Comparison of ENCODE assay signal across 13 cellular contexts in genomic region chr14:98906123-98906995, GRCh38.
DNase-seq lines count a peak whose midpoint lies in the region; ATAC-seq, FAIRE-seq and TF ChIP-seq lines count a peak whose summit lies in the region.
"Had no signal": no experiment of that assay in that cellular context is flagged by ENCODE, and none has a peak within 500 bp of the region (broad histone marks: within the 10 kb centered on the region; RNA-seq: fewer than 3 reads in every experiment).

No MANE protein-coding gene starts in this region.

- H3K4me1 ChIP-seq in astrocyte (ENCODE audit: insufficient read depth, low read length): peaks cover 19% of the 10 kb centered on the region

- no peaks in the 10 kb centered on the region for H3K9me3 ChIP-seq in astrocyte (ENCODE audit: insufficient read depth, low read depth, low read length)

- H3K4me1 Mint-ChIP-seq in astrocyte (ENCODE audit: low read depth, unreplicated experiment) (peaks cover 29% of the 10 kb centered on the region), type B pancreatic cell (ENCODE audit: unreplicated experiment) (peaks cover 39% of the 10 kb centered on the region)

- no peak overlapping the region for H3K27ac Mint-ChIP-seq in astrocyte (ENCODE audit: unreplicated experiment)
- peak overlapping the region; percentile 87 for H3K27ac Mint-ChIP-seq in type B pancreatic cell
- H3K27ac Mint-ChIP-seq: T-helper 1 cell treated with Interleukin-12 subunit alpha and Interleukin-12 subunit beta and Interleukin-4 antibody, amounts not matched to agents 30 μg/mL and 1 μg/mL, for 36 hours had no signal

- no peak for TF ChIP-seq CTCF in astrocyte (IDR thresholded peaks at IDR 0.05; ENCODE audit: insufficient read depth, low read depth, low read length)
- no peak for TF ChIP-seq CTCF in type B pancreatic cell (conservative IDR thresholded peaks at IDR 0.05)

- no peak for FAIRE-seq in astrocyte (lab: Jason Lieb, UNC)

- H3K4me2 ChIP-seq in astrocyte (ENCODE audit: low read length): peak overlapping the region; percentile 62

- H3K27me3 ChIP-seq in astrocyte (ENCODE audit: insufficient read depth, low read length): peaks cover 15% of the 10 kb centered on the region

- H2AFZ ChIP-seq in astrocyte (ENCODE audit: low read depth, low read length): peak overlapping the region; percentile 31

- ATAC-seq in GM21737 (IDR thresholded peaks at IDR 0.05; ENCODE audit: unreplicated experiment) (no peak), GM19035 (IDR thresholded peaks at IDR 0.05; ENCODE audit: unreplicated experiment) (no peak)

- H3K9me3 Mint-ChIP-seq in astrocyte (ENCODE audit: unreplicated experiment) (no peaks in the 10 kb centered on the region), type B pancreatic cell (no peaks in the 10 kb centered on the region)
- H3K9me3 Mint-ChIP-seq: T-helper 1 cell treated with Interleukin-12 subunit alpha and Interleukin-12 subunit beta and Interleukin-4 antibody, amounts not matched to agents 30 μg/mL and 1 μg/mL, for 36 hours had no signal

- H4K20me1 ChIP-seq in astrocyte (ENCODE audit: insufficient read depth, low read length): no peaks in the 10 kb centered on the region

- no peak overlapping the region for H3K4me3 Mint-ChIP-seq in astrocyte (ENCODE audit: unreplicated experiment)
- peak overlapping the region; percentile 65 for H3K4me3 Mint-ChIP-seq in type B pancreatic cell
- H3K4me3 Mint-ChIP-seq: T-helper 1 cell treated with Interleukin-12 subunit alpha and Interleukin-12 subunit beta and Interleukin-4 antibody, amounts not matched to agents 30 μg/mL and 1 μg/mL, for 36 hours had no signal

- H3K27me3 Mint-ChIP-seq in astrocyte (ENCODE audit: low read depth, unreplicated experiment) (peaks cover 23% of the 10 kb centered on the region), type B pancreatic cell (peaks cover 3% of the 10 kb centered on the region)

- H3K36me3 ChIP-seq in astrocyte (ENCODE audit: insufficient read depth, low read length): no peaks in the 10 kb centered on the region

- no peak overlapping the region for H3K9ac ChIP-seq in astrocyte (ENCODE audit: low read length)

- peaks cover 2% of the 10 kb centered on the region for H3K36me3 Mint-ChIP-seq in astrocyte (ENCODE audit: low read depth, unreplicated experiment)
- no peaks in the 10 kb centered on the region for H3K36me3 Mint-ChIP-seq in type B pancreatic cell

- no peak overlapping the region for H3K27ac ChIP-seq in astrocyte (ENCODE audit: low read depth, low read length)
- H3K27ac ChIP-seq: 22Rv1 had no signal

- DNase-seq in DMS153 treated with DMSO at 0.1 percent for 48 hours (lab: John Stamatoyannopoulos, UW; ENCODE audit: unreplicated experiment) (peak; percentile 59), DMS153 (lab: John Stamatoyannopoulos, UW) (no peak), astrocyte (ENCODE audit: low read depth) (peak; percentile 23), left kidney (ENCODE audit: low read depth, low spot score) (peak; percentile 36), type B pancreatic cell (ENCODE audit: extremely low spot score, unreplicated experiment) (no peak), NK-92 (lab: John Stamatoyannopoulos, UW; ENCODE audit: unreplicated experiment) (no peak)
- DNase-seq: KG1; NCI-H524 treated with DMSO at 0.1 percent for 48 hours; stimulated activated CD4-positive, alpha-beta T cell treated with anti-CD3 and anti-CD28 coated beads, Interleukin-4, amount 100 ng/mL, for 24 hours had no signal

- H3K79me2 ChIP-seq in astrocyte (ENCODE audit: insufficient read depth, low read length): no peaks in the 10 kb centered on the region

- no peak overlapping the region for H3K4me3 ChIP-seq in astrocyte (ENCODE audit: insufficient read depth, low read depth, low read length)

Comparison
In these comparisons a context has a peak if more than half of its experiments do, and no peak if none do; other contexts are left out.
1. DNase-seq: peak in DMS153 treated with DMSO at 0.1 percent for 48 hours (single experiment), astrocyte (single experiment) and left kidney (single experiment); none in DMS153 (single experiment), type B pancreatic cell (single experiment) and NK-92 (single experiment).